Comparison of ENCODE assay signal across 1 cellular context in genomic region chr1:54995835-54996234, GRCh38.
TF ChIP-seq lines count a peak whose summit lies in the region.

No MANE protein-coding gene starts in this region.

TF ChIP-seq in SK-N-SH, 30 proteins besides CTCF, POLR2A, EP300 and RAD21 (continued from another document):
- TF ChIP-seq REST (IDR thresholded peaks at IDR 0.05; ENCODE audit: low read depth, low read length): no peak
- no peak for TF ChIP-seq EZH2phosphoT487 (IDR thresholded peaks at IDR 0.05; ENCODE audit: borderline replicate concordance, low read depth)
- no peak for TF ChIP-seq IRF3 (IDR thresholded peaks at IDR 0.05; ENCODE audit: low read depth, low read length)
